In the genomic region with DNA sequence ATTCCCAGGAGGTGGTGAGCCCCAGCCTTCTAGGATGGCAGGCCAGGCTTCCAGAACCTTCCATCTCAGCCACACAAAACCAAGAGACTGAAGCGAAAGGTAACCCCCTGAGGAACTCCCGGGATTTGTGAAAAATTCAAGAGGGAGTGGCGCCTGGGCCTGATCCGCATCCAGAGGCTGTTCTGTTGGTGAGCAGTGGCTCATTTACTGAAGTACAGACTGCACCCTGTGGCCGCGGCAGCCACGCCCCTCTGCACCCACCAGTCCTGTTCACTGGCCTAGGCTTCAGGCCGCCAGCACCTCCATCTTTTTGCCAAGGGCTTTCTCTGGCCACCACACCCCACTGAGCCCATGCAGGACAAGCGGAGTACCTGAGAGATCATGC, we compare ENCODE assay signal across 1 cellular context.
TF ChIP-seq lines count a peak whose summit lies in the region.

No MANE protein-coding gene starts in this region.

TF ChIP-seq in H1, 55 proteins besides CTCF, POLR2A, EP300 and RAD21:
- TF ChIP-seq SRF (IDR thresholded peaks at IDR 0.05; ENCODE audit: low read depth, low read length) (no peak), RBBP5 (IDR thresholded peaks at IDR 0.05; ENCODE audit: borderline replicate concordance, low read depth, low read length) (no peak), JUND (IDR thresholded peaks at IDR 0.05; ENCODE audit: low read length) (no peak), EZH2 (IDR thresholded peaks at IDR 0.05; ENCODE audit: low read depth, low read length, severe bottlenecking) (no peak), CTBP2 (IDR thresholded peaks at IDR 0.05; ENCODE audit: borderline replicate concordance, insufficient read depth, insufficient read length, low read length) (no peak), SIN3A (conservative IDR thresholded peaks at IDR 0.05 in 1 of 2, IDR thresholded peaks at IDR 0.05 in 1 of 2; ENCODE audit: low read depth in 1 of 2, low read length in 2 of 2) (no peak), TBP (IDR thresholded peaks at IDR 0.05; ENCODE audit: low read depth, low read length) (no peak), KDM1A (IDR thresholded peaks at IDR 0.05; ENCODE audit: borderline replicate concordance, low read length) (no peak), ASH2L (IDR thresholded peaks at IDR 0.05; ENCODE audit: low read length) (no peak), YY1 (IDR thresholded peaks at IDR 0.05; ENCODE audit: low read depth, low read length) (no peak), NRF1 (IDR thresholded peaks at IDR 0.05; ENCODE audit: low read depth, low read length) (no peak), BACH1 (IDR thresholded peaks at IDR 0.05; ENCODE audit: low read length) (no peak)
